ENCODE assay signal across 8 cellular contexts in the genomic region with DNA sequence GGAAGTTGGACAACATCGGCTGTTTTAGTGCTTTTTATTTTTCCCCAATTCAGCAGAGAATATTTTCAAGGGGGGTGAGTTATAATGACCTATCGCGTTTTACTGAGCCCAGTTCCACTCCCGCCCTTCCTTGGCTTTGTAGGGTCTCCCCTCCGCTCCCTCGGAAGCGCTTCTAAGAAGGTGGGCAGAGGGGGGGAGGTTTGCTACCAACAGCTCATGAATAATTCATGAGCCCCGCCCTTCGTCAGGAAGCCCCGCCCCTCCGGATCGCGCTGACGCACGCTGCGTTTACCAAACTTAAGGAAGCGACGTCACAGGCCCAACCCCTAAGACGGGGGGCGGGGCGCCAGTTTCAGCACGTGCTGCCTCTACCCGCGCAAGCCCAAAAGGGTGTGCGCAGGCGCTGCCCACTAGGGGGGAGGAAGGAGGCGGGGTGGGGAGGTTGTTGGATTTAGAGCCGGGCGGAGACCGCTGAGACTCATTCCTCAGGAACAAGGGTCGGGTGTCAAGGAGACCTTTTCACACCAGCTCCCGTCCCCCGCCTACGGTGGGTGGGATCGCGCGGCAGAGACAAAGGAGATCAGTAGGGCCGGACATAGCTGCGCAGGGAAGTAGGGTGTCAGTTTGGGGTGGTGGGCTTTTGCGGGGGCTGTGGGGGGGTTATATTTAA. TPM values are rescaled to one million over a fixed set of nuclear protein-coding genes. Genes with fewer than 3 reads are reported as not detected.
A peak's percentile ranks its signal among the peaks of the same experiment; 100 is the strongest.
DNase-seq lines count a peak whose midpoint lies in the region; ATAC-seq, FAIRE-seq and TF ChIP-seq lines count a peak whose summit lies in the region.

No MANE protein-coding gene starts in this region.

- H3K4me3 Mint-ChIP-seq in natural killer cell = peak overlapping the region; percentile 96

- H3K9me3 Mint-ChIP-seq in natural killer cell = no peaks in the 10 kb centered on the region

- peak; percentile 96 for TF ChIP-seq POLR2A in H54 (IDR thresholded peaks at IDR 0.05; ENCODE audit: low read depth, low read length)
- TF ChIP-seq POLR2A in Raji (IDR thresholded peaks at IDR 0.05; ENCODE audit: insufficient read depth, low read depth, low read length) = peak; percentile 72

- TF ChIP-seq CTCF in fibroblast of pulmonary artery (IDR thresholded peaks at IDR 0.05; ENCODE audit: low read length, missing control alignments) (no peak), natural killer cell (IDR thresholded peaks at IDR 0.05) (no peak)

- H3K4me3 ChIP-seq in fibroblast of pulmonary artery (replicated peaks; ENCODE audit: low read depth, low read length) = peak overlapping the region; percentile 74

- H3K36me3 Mint-ChIP-seq in natural killer cell = no peaks in the 10 kb centered on the region

- peak; percentile 57 to 79 (median 60) for ATAC-seq in natural killer cell

- H3K27me3 Mint-ChIP-seq in natural killer cell (ENCODE audit: low read depth in 2 of 2) = peaks cover 0 to 5% of the 10 kb centered on the region in 2 donors

- FAIRE-seq in H54 (lab: Jason Lieb, UNC) = no peak

- intact Hi-C loops in natural killer cell (cut with micrococcal nuclease) = loop anchor here (1.0 to 10.0 kb wide), 4 partner anchors 33 to 204 kb away; no protein-coding TSS in a partner anchor

- peaks cover 41 to 61% of the 10 kb centered on the region in 2 donors for H3K4me1 Mint-ChIP-seq in natural killer cell

- H3K27ac Mint-ChIP-seq in natural killer cell = peak overlapping the region; percentile 97 to 99

- DNase-seq in Daoy (ENCODE audit: low read depth) = peak; percentile 100
- peak; percentile 82 for DNase-seq in H54 (ENCODE audit: insufficient read length, low spot score)
- peak; percentile 99 for DNase-seq in M059J (ENCODE audit: low read depth)
- peak; percentile 100 for DNase-seq in activated effector memory CD4-positive, alpha-beta T cell treated with anti-CD3 and anti-CD28 coated beads, Interleukin-2, amount 50 U/mL, for 16 hours
- DNase-seq in fibroblast of pulmonary artery (ENCODE audit: low read depth) = peak; percentile 100
- peak; percentile 100 for DNase-seq in natural killer cell
- DNase-seq in stimulated activated naive CD4-positive, alpha-beta T cell (lab: John Stamatoyannopoulos, UW) = peak; percentile 99 to 100 (median 100)

RNA-seq across cellular contexts. Expression of gene MEPCE, which starts 0.5 kb away (rescaled TPM):
- total RNA-seq in Daoy (2014; rRNA removed; shearing (Covaris generic)) = 65.9 and 79.5 TPM in 2 replicates
- 32.7 and 48.2 TPM in 2 replicates for total RNA-seq in M059J (2014; rRNA removed; shearing (Covaris generic))
- total RNA-seq in natural killer cell = 10 to 100 TPM; 48.1 to 54.9 (median 54.1) TPM

RNA-seq across cellular contexts. Expression of gene ZCWPW1, which starts 0.6 kb away (rescaled TPM):
- 1.5 and 5.2 TPM in 2 replicates for total RNA-seq in Daoy (2014; rRNA removed; shearing (Covaris generic))
- total RNA-seq in M059J (2014; rRNA removed; shearing (Covaris generic)) = 5.2 and 7.8 TPM in 2 replicates
- total RNA-seq in natural killer cell = 1 to 10 TPM; 5.6 to 7.8 (median 7.2) TPM

RNA-seq across cellular contexts. Expression of gene PPP1R35, which starts 7.2 kb away (rescaled TPM):
- 70.3 and 92.8 TPM in 2 replicates for total RNA-seq in Daoy (2014; rRNA removed; shearing (Covaris generic))
- 17.7 and 23.7 TPM in 2 replicates for total RNA-seq in M059J (2014; rRNA removed; shearing (Covaris generic))
- 10 to 100 TPM; 41.0 to 45.1 (median 44.7) TPM for total RNA-seq in natural killer cell

RNA-seq across cellular contexts. Expression of gene SPACDR, which starts 35.0 kb away (rescaled TPM):
- 1.6 TPM in 1 of 2 replicates, not detected in the other for total RNA-seq in Daoy (2014; rRNA removed; shearing (Covaris generic))
- total RNA-seq in M059J (2014; rRNA removed; shearing (Covaris generic)) = 2.4 TPM in 1 of 2 replicates, not detected in the other
- 1 to 10 TPM; 2.3 to 4.1 (median 3.9) TPM for total RNA-seq in natural killer cell

RNA-seq across cellular contexts. Expression of gene TSC22D4, which starts 49.9 kb away (rescaled TPM):
- total RNA-seq in Daoy (2014; rRNA removed; shearing (Covaris generic)) = 36.6 and 47.4 TPM in 2 replicates
- total RNA-seq in M059J (2014; rRNA removed; shearing (Covaris generic)) = 28.1 and 43.6 TPM in 2 replicates
- total RNA-seq in natural killer cell = 100 to 1,000 TPM; 140 to 173 (median 168) TPM

Comparison
In these comparisons a context has a peak if more than half of its experiments do, and no peak if none do; other contexts are left out.
1. Peak in every context shown above with its lines: DNase-seq, ATAC-seq and H3K4me3 ChIP-seq.